In genomic region chr4:138275216-138275615, GRCh38 we compare ENCODE assay signal across 26 cellular contexts. TPM values are rescaled to one million over a fixed set of nuclear protein-coding genes. Genes with fewer than 3 reads are reported as not detected.
DNase-seq lines count a peak whose midpoint lies in the region; TF ChIP-seq lines count a peak whose summit lies in the region.
"Had no signal": no experiment of that assay in that cellular context is flagged by ENCODE, and none has a peak within 500 bp of the region (broad histone marks: within the 10 kb centered on the region; RNA-seq: fewer than 3 reads in every experiment).

No MANE protein-coding gene starts in this region.

- no peaks in the 10 kb centered on the region for H3K4me1 ChIP-seq in breast epithelium
- peaks cover 8% of the 10 kb centered on the region for H3K4me1 ChIP-seq in mesodermal cell (ENCODE audit: control insufficient read depth, insufficient read depth, low read length, poor library complexity, severe bottlenecking)
- no peaks in the 10 kb centered on the region for H3K4me1 ChIP-seq in ovary (ENCODE audit: insufficient read depth)
- H3K4me1 ChIP-seq: HAP-1, prostate gland, testis had no signal

- H3K36me3 ChIP-seq in breast epithelium: no peaks in the 10 kb centered on the region
- no peaks in the 10 kb centered on the region for H3K36me3 ChIP-seq in mesodermal cell (ENCODE audit: control insufficient read depth, insufficient read depth, low read length)
- H3K36me3 ChIP-seq in ovary: no peaks in the 10 kb centered on the region
- H3K36me3 ChIP-seq: HAP-1, prostate gland had no signal

- intact Hi-C loops in MCF 10A (cut with micrococcal nuclease): no loop called here
- intact Hi-C loops in breast epithelium (cut with DNase I; ENCODE audit: low total_unique reads): no loop called here
- intact Hi-C loops in ovary (cut with DNase I): no loop called here

- peaks cover 6% of the 10 kb centered on the region for H3K4me1 Mint-ChIP-seq in MCF 10A (ENCODE audit: insufficient read depth, unreplicated experiment)
- H3K4me1 Mint-ChIP-seq: B cell had no signal

- BruUV-seq in MCF 10A (replicated peaks; lab: Mats Ljungman, UMichigan): no TSS peak

- POLR2A ChIA-PET in MCF 10A (lab: Yijun Ruan, JAX): interaction anchor here (0.8 to 3.6 kb wide), 5 partner anchors 11 to 36 kb away, joined by 3 to 29 read pairs (median 6); partner anchors contain the start of gene SLC7A11

- no peak for TF ChIP-seq POLR2A in breast epithelium (IDR thresholded peaks at IDR 0.05)
- TF ChIP-seq POLR2A in ovary (IDR thresholded peaks at IDR 0.05): no peak

- DNase-seq in MCF 10A (ENCODE audit: unreplicated experiment): no peak
- no peak for DNase-seq in breast epithelium (ENCODE audit: low spot score in 2 of 2)
- DNase-seq in cardiac fibroblast (ENCODE audit: low read depth in 2 of 2): peak; percentile 30 to 46
- no peak for DNase-seq in DMS114 treated with DMSO at 0.1 percent for 48 hours (lab: John Stamatoyannopoulos, UW; ENCODE audit: unreplicated experiment)
- no peak for DNase-seq in glomerular visceral epithelial cell (ENCODE audit: extremely low spot score)
- DNase-seq in ovary: no peak
- DNase-seq in NCI-H2227 treated with DMSO at 0.1 percent for 48 hours (lab: John Stamatoyannopoulos, UW): no peak
- DNase-seq: activated CD4-positive, alpha-beta T cell treated with anti-CD3 and anti-CD28 coated beads for 1 hour; activated CD8-positive, alpha-beta T cell treated with anti-CD3 and anti-CD28 coated beads, Interleukin-2, amount 10 ng/mL, durations not matched to agents 7 days and 5 days; activated gamma-delta T cell; activated T-cell treated with anti-CD3 and anti-CD28 coated beads for 4 hours; CD8-positive, alpha-beta T cell; DMS153; effector CD8-positive, alpha-beta T cell; erythroblast; left cardiac atrium; NCI-H1092 treated with DMSO at 0.1 percent for 48 hours; NCI-H187; NCI-H69; stimulated activated naive CD4-positive, alpha-beta T cell treated with Interleukin-2 at 50 U/mL for 16 hours; testis had no signal

- no peak for TF ChIP-seq EP300 in ovary (IDR thresholded peaks at IDR 0.05)

- peak overlapping the region; percentile 93 for H3K27ac Mint-ChIP-seq in MCF 10A (ENCODE audit: low read depth, unreplicated experiment)
- H3K27ac Mint-ChIP-seq: activated CD8-positive, alpha-beta T cell treated with anti-CD3 and anti-CD28 coated beads, Interleukin-2, amount 10 ng/mL, durations not matched to agents 7 days and 5 days; B cell; CD8-positive, alpha-beta T cell; T-helper 1 cell treated with Interleukin-12 subunit alpha and Interleukin-12 subunit beta and Interleukin-4 antibody, amounts not matched to agents 30 μg/mL and 1 μg/mL, for 36 hours had no signal

- no peaks in the 10 kb centered on the region for H3K27me3 Mint-ChIP-seq in MCF 10A (ENCODE audit: insufficient read depth, unreplicated experiment)

- H3K9me3 ChIP-seq in breast epithelium (no peaks in the 10 kb centered on the region), mesodermal cell (ENCODE audit: control insufficient read depth, low read length) (no peaks in the 10 kb centered on the region), ovary (no peaks in the 10 kb centered on the region)
- H3K9me3 ChIP-seq: HAP-1, prostate gland, testis had no signal

- TF ChIP-seq CTCF in MCF 10A (IDR thresholded peaks at IDR 0.05; ENCODE audit: unreplicated experiment): no peak
- no peak for TF ChIP-seq CTCF in breast epithelium (IDR thresholded peaks at IDR 0.05)
- TF ChIP-seq CTCF in cardiac fibroblast (IDR thresholded peaks at IDR 0.05; ENCODE audit: low read depth, low read length): no peak
- TF ChIP-seq CTCF in ovary (IDR thresholded peaks at IDR 0.05): no peak

- H3K27me3 ChIP-seq in breast epithelium (no peaks in the 10 kb centered on the region), ovary (no peaks in the 10 kb centered on the region)
- H3K27me3 ChIP-seq: testis had no signal

- no CpG with 5 or more reads among the region's 1 CpG for WGBS in mesodermal cell (ENCODE audit: insufficient coverage in 2 of 2), 2 experiments
- WGBS in ovary, 3 donors: 97 to 100% (median 97%) methylated on average over 1 of the region's 1 CpG

- CTCF ChIA-PET in MCF 10A (lab: Yijun Ruan, JAX): no interaction called here

- H3K4me3 ChIP-seq in breast epithelium (no peak overlapping the region), cardiac fibroblast (replicated peaks in 1 of 2; ENCODE audit: low read depth in 2 of 2, low read length in 2 of 2) (no peak overlapping the region), mesodermal cell (ENCODE audit: extremely low read depth, insufficient read depth, low read length, poor library complexity, severe bottlenecking) (no peak overlapping the region), ovary (no peak overlapping the region)
- H3K4me3 ChIP-seq: HAP-1, prostate gland, testis had no signal

- no peak overlapping the region for H3K4me3 Mint-ChIP-seq in MCF 10A (ENCODE audit: unreplicated experiment)
- H3K4me3 Mint-ChIP-seq: activated CD8-positive, alpha-beta T cell treated with anti-CD3 and anti-CD28 coated beads, Interleukin-2, amount 10 ng/mL, durations not matched to agents 7 days and 5 days; B cell; CD8-positive, alpha-beta T cell; T-helper 1 cell treated with Interleukin-12 subunit alpha and Interleukin-12 subunit beta and Interleukin-4 antibody, amounts not matched to agents 30 μg/mL and 1 μg/mL, for 36 hours had no signal

- H3K9me3 Mint-ChIP-seq in MCF 10A (ENCODE audit: unreplicated experiment): no peaks in the 10 kb centered on the region
- H3K9me3 Mint-ChIP-seq: CD8-positive, alpha-beta T cell; T-helper 1 cell treated with Interleukin-12 subunit alpha and Interleukin-12 subunit beta and Interleukin-4 antibody, amounts not matched to agents 30 μg/mL and 1 μg/mL, for 36 hours had no signal

- H3K27ac ChIP-seq in breast epithelium (peak overlapping the region in 1 of 2 donors; percentile 21), mesodermal cell (ENCODE audit: low read depth, low read length, severe bottlenecking) (peak overlapping the region; percentile 79), ovary (no peak overlapping the region)
- H3K27ac ChIP-seq: prostate gland, testis had no signal

- H3K36me3 Mint-ChIP-seq in MCF 10A (ENCODE audit: insufficient read depth, unreplicated experiment): peaks cover 7% of the 10 kb centered on the region
- H3K36me3 Mint-ChIP-seq: CD8-positive, alpha-beta T cell had no signal

RNA-seq across cellular contexts. Expression of gene SLC7A11, which starts 33.1 kb away (rescaled TPM):
- total RNA-seq in MCF 10A (2022): 103 and 153 TPM in 2 replicates
- total RNA-seq in breast epithelium: 1 to 10 TPM in 2 of 3 donors, under 1 TPM in 1; 0.16 to 1.9 (median 1.3) TPM
- 6.3 TPM for polyA plus RNA-seq in mesodermal cell (2013, experiment 1 of 2)
- 7.4 TPM for polyA plus RNA-seq in mesodermal cell (2013, experiment 2 of 2)
- 10 to 100 TPM in 1 of 7 donors, 1 to 10 TPM in 3, under 1 TPM in 3; 0.05 to 18.1 (median 1.2) TPM for total RNA-seq in ovary
- polyA plus RNA-seq in ovary: under 1 TPM; 0.18 to 0.33 TPM
- total RNA-seq: CD8-positive, alpha-beta T cell had no signal

Comparison
In these comparisons a context has a peak if more than half of its experiments do, and no peak if none do; other contexts are left out.
1. DNase-seq: peak in cardiac fibroblast (2 of 2); none in MCF 10A (single experiment), breast epithelium (0 of 2), DMS114 treated with DMSO at 0.1 percent for 48 hours (single experiment), glomerular visceral epithelial cell (single experiment), ovary (0 of 5) and NCI-H2227 treated with DMSO at 0.1 percent for 48 hours (single experiment).